ENCODE assay signal across 1 cellular context in the genomic region with DNA sequence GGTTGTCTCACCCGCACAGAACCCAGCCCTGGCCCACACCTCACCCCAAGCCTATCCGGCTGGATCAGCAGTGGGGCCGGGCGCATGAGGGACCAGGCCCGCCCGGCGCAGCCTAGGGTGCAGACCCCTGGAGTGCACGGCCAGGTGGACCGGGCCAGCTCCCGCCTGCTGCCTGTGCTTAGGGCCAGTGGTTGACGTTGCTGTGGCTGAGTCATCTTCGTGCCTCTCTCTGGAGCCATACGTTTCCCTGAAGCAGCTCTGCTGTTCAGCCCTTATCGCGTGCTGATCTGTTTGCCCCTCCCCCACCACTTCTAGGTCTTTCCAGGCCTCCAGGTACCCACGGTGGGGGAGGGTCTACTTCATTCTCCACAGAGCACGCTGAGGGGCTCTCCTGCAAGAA.
TF ChIP-seq lines count a peak whose summit lies in the region.

No MANE protein-coding gene starts in this region.

TF ChIP-seq in K562, 482 proteins besides CTCF, POLR2A, EP300 and RAD21 (continued from another document):
- TF ChIP-seq, protein P1, sequence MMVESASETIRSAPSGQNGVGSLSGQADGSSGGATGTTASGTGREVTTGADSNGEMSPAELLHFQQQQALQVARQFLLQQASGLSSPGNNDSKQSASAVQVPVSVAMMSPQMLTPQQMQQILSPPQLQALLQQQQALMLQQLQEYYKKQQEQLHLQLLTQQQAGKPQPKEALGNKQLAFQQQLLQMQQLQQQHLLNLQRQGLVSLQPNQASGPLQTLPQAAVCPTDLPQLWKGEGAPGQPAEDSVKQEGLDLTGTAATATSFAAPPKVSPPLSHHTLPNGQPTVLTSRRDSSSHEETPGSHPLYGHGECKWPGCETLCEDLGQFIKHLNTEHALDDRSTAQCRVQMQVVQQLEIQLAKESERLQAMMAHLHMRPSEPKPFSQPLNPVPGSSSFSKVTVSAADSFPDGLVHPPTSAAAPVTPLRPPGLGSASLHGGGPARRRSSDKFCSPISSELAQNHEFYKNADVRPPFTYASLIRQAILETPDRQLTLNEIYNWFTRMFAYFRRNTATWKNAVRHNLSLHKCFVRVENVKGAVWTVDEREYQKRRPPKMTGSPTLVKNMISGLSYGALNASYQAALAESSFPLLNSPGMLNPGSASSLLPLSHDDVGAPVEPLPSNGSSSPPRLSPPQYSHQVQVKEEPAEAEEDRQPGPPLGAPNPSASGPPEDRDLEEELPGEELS (CRISPR knock-in tag; IDR thresholded peaks at IDR 0.05; ENCODE audit: borderline replicate concordance), result no peak
- TF ChIP-seq RNF2 (IDR thresholded peaks at IDR 0.05) (peak; percentile 68; the same call in 1 of the 2 replicates), TFAM (CRISPR knock-in tag; conservative IDR thresholded peaks at IDR 0.05) (no peak), ZNF431 (CRISPR knock-in tag; IDR thresholded peaks at IDR 0.05) (no peak), ELF1 (tag; IDR thresholded peaks at IDR 0.05) (no peak), ZNF780A (CRISPR knock-in tag; IDR thresholded peaks at IDR 0.05) (no peak), HMGN3 (IDR thresholded peaks at IDR 0.05; ENCODE audit: borderline replicate concordance, extremely low read depth, insufficient read length, low read depth, low read length) (peak; percentile 33), MAFG (tag; conservative IDR thresholded peaks at IDR 0.05) (peak; percentile 38; the same call in 1 of the 2 replicates), TEAD2 (tag; IDR thresholded peaks at IDR 0.05) (no peak), RAD51 (IDR thresholded peaks at IDR 0.05; ENCODE audit: borderline replicate concordance, low read depth) (no peak), FOXP1 (CRISPR knock-in tag; IDR thresholded peaks at IDR 0.05) (no peak), ARID1B (IDR thresholded peaks at IDR 0.05) (peak; percentile 78)
- TF ChIP-seq, protein P2, sequence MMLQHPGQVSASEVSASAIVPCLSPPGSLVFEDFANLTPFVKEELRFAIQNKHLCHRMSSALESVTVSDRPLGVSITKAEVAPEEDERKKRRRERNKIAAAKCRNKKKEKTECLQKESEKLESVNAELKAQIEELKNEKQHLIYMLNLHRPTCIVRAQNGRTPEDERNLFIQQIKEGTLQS (IDR thresholded peaks at IDR 0.05), result peak; percentile 88
- TF ChIP-seq, protein P2 (CRISPR knock-in tag; conservative IDR thresholded peaks at IDR 0.05), result no peak
- TF ChIP-seq, protein P3, sequence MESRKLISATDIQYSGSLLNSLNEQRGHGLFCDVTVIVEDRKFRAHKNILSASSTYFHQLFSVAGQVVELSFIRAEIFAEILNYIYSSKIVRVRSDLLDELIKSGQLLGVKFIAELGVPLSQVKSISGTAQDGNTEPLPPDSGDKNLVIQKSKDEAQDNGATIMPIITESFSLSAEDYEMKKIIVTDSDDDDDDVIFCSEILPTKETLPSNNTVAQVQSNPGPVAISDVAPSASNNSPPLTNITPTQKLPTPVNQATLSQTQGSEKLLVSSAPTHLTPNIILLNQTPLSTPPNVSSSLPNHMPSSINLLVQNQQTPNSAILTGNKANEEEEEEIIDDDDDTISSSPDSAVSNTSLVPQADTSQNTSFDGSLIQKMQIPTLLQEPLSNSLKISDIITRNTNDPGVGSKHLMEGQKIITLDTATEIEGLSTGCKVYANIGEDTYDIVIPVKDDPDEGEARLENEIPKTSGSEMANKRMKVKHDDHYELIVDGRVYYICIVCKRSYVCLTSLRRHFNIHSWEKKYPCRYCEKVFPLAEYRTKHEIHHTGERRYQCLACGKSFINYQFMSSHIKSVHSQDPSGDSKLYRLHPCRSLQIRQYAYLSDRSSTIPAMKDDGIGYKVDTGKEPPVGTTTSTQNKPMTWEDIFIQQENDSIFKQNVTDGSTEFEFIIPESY (CRISPR knock-in tag; IDR thresholded peaks at IDR 0.05), result no peak
- TF ChIP-seq, protein P4, sequence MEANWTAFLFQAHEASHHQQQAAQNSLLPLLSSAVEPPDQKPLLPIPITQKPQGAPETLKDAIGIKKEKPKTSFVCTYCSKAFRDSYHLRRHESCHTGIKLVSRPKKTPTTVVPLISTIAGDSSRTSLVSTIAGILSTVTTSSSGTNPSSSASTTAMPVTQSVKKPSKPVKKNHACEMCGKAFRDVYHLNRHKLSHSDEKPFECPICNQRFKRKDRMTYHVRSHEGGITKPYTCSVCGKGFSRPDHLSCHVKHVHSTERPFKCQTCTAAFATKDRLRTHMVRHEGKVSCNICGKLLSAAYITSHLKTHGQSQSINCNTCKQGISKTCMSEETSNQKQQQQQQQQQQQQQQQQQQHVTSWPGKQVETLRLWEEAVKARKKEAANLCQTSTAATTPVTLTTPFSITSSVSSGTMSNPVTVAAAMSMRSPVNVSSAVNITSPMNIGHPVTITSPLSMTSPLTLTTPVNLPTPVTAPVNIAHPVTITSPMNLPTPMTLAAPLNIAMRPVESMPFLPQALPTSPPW (CRISPR knock-in tag; IDR thresholded peaks at IDR 0.05), result peak; percentile 53
